In the genomic region with DNA sequence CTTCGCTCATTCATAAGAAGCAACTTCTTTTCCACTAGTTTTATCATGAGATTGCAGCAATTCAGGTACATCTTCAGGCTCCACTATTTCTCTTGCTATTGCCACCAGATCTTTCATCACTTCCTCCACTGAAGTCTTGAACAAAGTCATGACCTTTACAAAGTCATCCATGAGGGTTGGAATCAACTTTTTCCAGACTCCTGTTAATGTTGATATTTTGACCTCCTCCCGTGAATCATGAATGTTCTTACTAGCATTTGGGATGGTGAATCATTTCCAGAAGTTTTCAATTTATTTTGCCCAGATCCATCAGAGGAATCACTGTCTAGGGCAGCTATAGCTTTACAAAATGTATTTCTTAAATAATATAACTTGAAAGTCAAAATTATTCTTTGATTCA, we compare ENCODE assay signal across 14 cellular contexts. TPM values are rescaled to one million over a fixed set of nuclear protein-coding genes. Genes with fewer than 3 reads are reported as not detected.
DNase-seq lines count a peak whose midpoint lies in the region; ATAC-seq, FAIRE-seq and TF ChIP-seq lines count a peak whose summit lies in the region.
"Had no signal": no experiment of that assay in that cellular context is flagged by ENCODE, and none has a peak within 500 bp of the region (broad histone marks: within the 10 kb centered on the region; RNA-seq: fewer than 3 reads in every experiment).

No MANE protein-coding gene starts in this region.

- peaks cover 43% of the 10 kb centered on the region for H3K4me1 Mint-ChIP-seq in activated T-cell treated with anti-CD3 and anti-CD28 coated beads, Interleukin-2, amount 50 U/mL, for 24 hours (ENCODE audit: low read depth)
- peaks cover 17% of the 10 kb centered on the region for H3K4me1 Mint-ChIP-seq in progenitor cell of endocrine pancreas (ENCODE audit: low read depth)

- no peaks in the 10 kb centered on the region for H3K9me3 Mint-ChIP-seq in activated T-cell treated with anti-CD3 and anti-CD28 coated beads, Interleukin-2, amount 50 U/mL, for 24 hours
- H3K9me3 Mint-ChIP-seq in progenitor cell of endocrine pancreas (ENCODE audit: low read depth) = no peaks in the 10 kb centered on the region

- no peak for TF ChIP-seq CTCF in Loucy (conservative IDR thresholded peaks at IDR 0.05; ENCODE audit: low read length)
- no peak for TF ChIP-seq CTCF in GM12878 (IDR thresholded peaks at IDR 0.05 in 2 of 3, conservative IDR thresholded peaks at IDR 0.05 in 1 of 3; ENCODE audit: control insufficient read depth in 2 of 3, extremely low read depth in 1 of 3, insufficient read depth in 1 of 3, low read depth in 3 of 3, low read length in 3 of 3)
- TF ChIP-seq CTCF in progenitor cell of endocrine pancreas (IDR thresholded peaks at IDR 0.05; ENCODE audit: unreplicated experiment) = no peak

- in situ Hi-C loops in GM12878 (cut with MboI) = no loop called here

- POLR2A ChIA-PET in GM12878 (lab: Charles Lee) = no interaction called here

- H3K9me3 ChIP-seq in Loucy (ENCODE audit: insufficient read depth, low read depth, low read length) (no peaks in the 10 kb centered on the region), GM12878 (replicated peaks; ENCODE audit: control insufficient read depth, insufficient read depth, low read length) (no peaks in the 10 kb centered on the region)
- H3K9me3 ChIP-seq: neutrophil had no signal

- no peaks in the 10 kb centered on the region for H3K9me2 ChIP-seq in Loucy (replicated peaks; ENCODE audit: low read depth, low read length)

- peaks cover 55% of the 10 kb centered on the region for H3K4me1 ChIP-seq in Loucy (ENCODE audit: insufficient read depth, low read length, poor library complexity, severe bottlenecking)
- peaks cover 4% of the 10 kb centered on the region; the same call in 1 of the 2 replicates for H3K4me1 ChIP-seq in GM12878 (ENCODE audit: control insufficient read depth, insufficient read depth, low read length)

- H3K79me2 ChIP-seq in Loucy (ENCODE audit: insufficient read depth, low read length) = peaks cover 84% of the 10 kb centered on the region
- peaks cover 42% of the 10 kb centered on the region for H3K79me2 ChIP-seq in GM12878 (ENCODE audit: control insufficient read depth, insufficient read depth, low read length)

- no peaks in the 10 kb centered on the region for H3K27me3 Mint-ChIP-seq in activated T-cell treated with anti-CD3 and anti-CD28 coated beads, Interleukin-2, amount 50 U/mL, for 24 hours
- H3K27me3 Mint-ChIP-seq in progenitor cell of endocrine pancreas = no peaks in the 10 kb centered on the region

- H3K36me3 Mint-ChIP-seq in activated T-cell treated with anti-CD3 and anti-CD28 coated beads, Interleukin-2, amount 50 U/mL, for 24 hours (ENCODE audit: low read depth) = peaks cover 36% of the 10 kb centered on the region
- H3K36me3 Mint-ChIP-seq in progenitor cell of endocrine pancreas (ENCODE audit: insufficient read depth) = peaks cover 1% of the 10 kb centered on the region

- intact Hi-C loops in GM12878 (cut with micrococcal nuclease; ENCODE audit: unreplicated experiment) = no loop called here

- no peak for FAIRE-seq in GM12878 (lab: Jason Lieb, UNC)
- FAIRE-seq: islet of Langerhans had no signal

- no peaks in the 10 kb centered on the region for H3F3A ChIP-seq in Loucy (ENCODE audit: low read depth)

- 100% methylated on average over 2 of the region's 2 CpGs for WGBS in GM12878 (ENCODE audit: insufficient coverage, insufficient replicate concordance, low lambda C conversion rate, missing lambda C conversion rate)

- DNase-seq in activated T-cell treated with anti-CD3 and anti-CD28 coated beads, Interleukin-2, amount 50 U/mL, for 24 hours = no peak
- DNase-seq in activated T-cell treated with anti-CD3 and anti-CD28 coated beads, Interleukin-2, amount 50 U/mL, for 48 hours = no peak
- DNase-seq in GM12878 (ENCODE audit: low read depth, low spot score) (no peak), progenitor cell of endocrine pancreas (ENCODE audit: low spot score, unreplicated experiment) (no peak), D341Med (ENCODE audit: low spot score) (no peak), NCI-H446 (lab: John Stamatoyannopoulos, UW) (no peak), activated gamma-delta T cell treated with Interleukin-2 at 50 U/mL for 16 hours (no peak)
- DNase-seq: activated CD8-positive, alpha-beta memory T cell treated with anti-CD3 and anti-CD28 coated beads, Interleukin-2, amount 50 U/mL, for 48 hours; cerebellar nuclear complex; NCI-H1105 treated with DMSO at 0.1 percent for 48 hours; NCI-H774 had no signal

- TF ChIP-seq RAD21 in GM12878 (IDR thresholded peaks at IDR 0.05; ENCODE audit: insufficient read depth, low read depth, low read length) = no peak

- CTCF ChIA-PET in GM12878 (lab: Yijun Ruan, JAX) = interaction anchor here (0.6 kb wide), 1 partner anchor 12 kb away, joined by 3 read pairs; no protein-coding TSS in a partner anchor

- no peak for ATAC-seq in GM12878

- no peaks in the 10 kb centered on the region for H3K27me3 ChIP-seq in Loucy (ENCODE audit: insufficient read depth, low read length, poor library complexity, severe bottlenecking)
- no peaks in the 10 kb centered on the region for H3K27me3 ChIP-seq in GM12878 (replicated peaks in 1 of 2; ENCODE audit: control insufficient read depth in 2 of 2, insufficient read depth in 2 of 2, low read length in 1 of 2)
- H3K27me3 ChIP-seq: neutrophil had no signal

- H3K36me3 ChIP-seq in Loucy (ENCODE audit: insufficient read depth, low read length) (no peaks in the 10 kb centered on the region), GM12878 (ENCODE audit: control insufficient read depth in 2 of 2, insufficient read depth in 2 of 2, low read length in 1 of 2) (no peaks in the 10 kb centered on the region)
- H3K36me3 ChIP-seq: neutrophil had no signal

- peaks cover 19% of the 10 kb centered on the region for H4K20me1 ChIP-seq in Loucy (ENCODE audit: insufficient read depth, low read length, poor library complexity, severe bottlenecking)
- no peaks in the 10 kb centered on the region for H4K20me1 ChIP-seq in GM12878 (ENCODE audit: control insufficient read depth, insufficient read depth)

- TF ChIP-seq EP300 in GM12878 (IDR thresholded peaks at IDR 0.05; ENCODE audit: borderline replicate concordance in 1 of 2, control insufficient read depth in 1 of 2, low read depth in 2 of 2, low read length in 2 of 2) = no peak

- SMC1A ChIA-PET in GM12878 (lab: Charles Lee; ENCODE audit: uncharacterized antibody, unreplicated experiment) = interaction anchor here (1.3 kb wide), 1 partner anchor 10 kb away, joined by 4 read pairs; no protein-coding TSS in a partner anchor

- peak overlapping the region; percentile 95 for H3K4me3 Mint-ChIP-seq in activated T-cell treated with anti-CD3 and anti-CD28 coated beads, Interleukin-2, amount 50 U/mL, for 24 hours
- H3K4me3 Mint-ChIP-seq in progenitor cell of endocrine pancreas (ENCODE audit: low read depth) = peak overlapping the region; percentile 98

- H3K4me2 ChIP-seq in Loucy (ENCODE audit: low read depth, low read length, poor library complexity, severe bottlenecking) = peak overlapping the region; percentile 91
- peak overlapping the region; percentile 67 for H3K4me2 ChIP-seq in GM12878 (ENCODE audit: control insufficient read depth, insufficient read depth)

- H3K27ac Mint-ChIP-seq in activated T-cell treated with anti-CD3 and anti-CD28 coated beads, Interleukin-2, amount 50 U/mL, for 24 hours = peak overlapping the region; percentile 64
- H3K27ac Mint-ChIP-seq in progenitor cell of endocrine pancreas = no peak overlapping the region

- no TSS peak for BruUV-seq in GM12878 (replicated peaks; lab: Mats Ljungman, UMichigan)

- RAD21 ChIA-PET in GM12878 (lab: Charles Lee; ENCODE audit: unreplicated experiment) = interaction anchor here (0.8 kb wide), 1 partner anchor 55 kb away, joined by 3 read pairs; no protein-coding TSS in a partner anchor

- H2AFZ ChIP-seq in Loucy (ENCODE audit: low read length) = no peak overlapping the region
- H2AFZ ChIP-seq in GM12878 (ENCODE audit: control insufficient read depth, low read depth, low read length) = no peak overlapping the region

- H3K4me3 ChIP-seq in Loucy (ENCODE audit: low read length, poor library complexity, severe bottlenecking) (peak overlapping the region; percentile 90), GM12878 (peak overlapping the region; percentile 92; the same call in 1 of the 2 replicates)

- H3K27ac ChIP-seq in GM12878 (ENCODE audit: control insufficient read depth, insufficient read depth) = no peak overlapping the region
- H3K27ac ChIP-seq: neutrophil had no signal

- peak overlapping the region; percentile 91 for H3K9ac ChIP-seq in Loucy (ENCODE audit: low read depth, low read length, poor library complexity, severe bottlenecking)
- no peak overlapping the region for H3K9ac ChIP-seq in GM12878 (ENCODE audit: control insufficient read depth, insufficient read depth, low read length)

- no peak for TF ChIP-seq POLR2A in GM12878 (IDR thresholded peaks at IDR 0.05; ENCODE audit: low read depth, low read length)

RNA-seq across cellular contexts. Expression of gene CENPQ, which starts 1.5 kb away (rescaled TPM):
- 5.4 TPM in 2 replicates for total RNA-seq in GM12878 (2013; cell fraction: nucleolus; rRNA removed)
- total RNA-seq in GM12878 (2014; rRNA removed) (9.6 and 11.6 TPM in 2 replicates), GM12878 (2014; rRNA removed; fragmentation: Illumina TruSeq; extraction: Trizol) (15.9 and 16.8 TPM in 2 replicates), GM12878 (2021) (9.6 and 10.8 TPM in 2 replicates), progenitor cell of endocrine pancreas (7.8 and 8.0 TPM in 2 replicates)
- polyA plus RNA-seq in GM12878 (2011; ENCODE audit: low read depth) = 3.4 TPM
- polyA plus RNA-seq in GM12878 (2011; rRNA removed) (17.7 and 34.4 TPM in 2 replicates), GM12878 (2014; fragmentation: Illumina TruSeq; extraction: Trizol) (18.7 and 21.7 TPM in 2 replicates), GM12878 (2014; fragmentation: Nextera tagmentation; extraction: Ambion mirVana) (10 to 100 TPM; 23.6 to 34.2 TPM), GM12878 (2014; rRNA removed) (6.9 and 7.4 TPM in 2 replicates), GM12878 (2016; fragmentation: Nextera tagmentation; extraction: Ambion mirVana) (10 to 100 TPM; 17.8 to 19.0 TPM)
- 4.0 and 4.8 TPM in 2 replicates for polyA plus RNA-seq in GM12878 (2011; cell fraction: cytosol; rRNA removed)
- polyA plus RNA-seq in GM12878 (2011; cell fraction: nucleus; rRNA removed) = 8.3 and 9.4 TPM in 2 replicates
- 7.5 and 9.1 TPM in 2 replicates for polyA plus RNA-seq in GM12878 (2012)
- 4.3 and 5.4 TPM in 2 replicates for polyA minus RNA-seq in GM12878 (2011; rRNA and poly(A)+ RNA removed)
- polyA minus RNA-seq in GM12878 (2011; cell fraction: cytosol; rRNA and poly(A)+ RNA removed) = 1.3 and 2.6 TPM in 2 replicates
- polyA minus RNA-seq in GM12878 (2011; cell fraction: nucleus; rRNA and poly(A)+ RNA removed) = 1.6 and 2.6 TPM in 2 replicates

RNA-seq across cellular contexts. Expression of gene MMUT, which starts 1.6 kb away (rescaled TPM):
- 10.4 and 10.7 TPM in 2 replicates for total RNA-seq in GM12878 (2013; cell fraction: nucleolus; rRNA removed)
- total RNA-seq in GM12878 (2014; rRNA removed) (6.4 and 6.6 TPM in 2 replicates), GM12878 (2014; rRNA removed; fragmentation: Illumina TruSeq; extraction: Trizol) (12.2 and 12.9 TPM in 2 replicates), GM12878 (2021) (11.1 and 12.0 TPM in 2 replicates), progenitor cell of endocrine pancreas (26.4 and 26.6 TPM in 2 replicates)
- 8.2 TPM for polyA plus RNA-seq in GM12878 (2011; ENCODE audit: low read depth)
- polyA plus RNA-seq in GM12878 (2011; rRNA removed) (15.3 and 24.6 TPM in 2 replicates), GM12878 (2014; fragmentation: Illumina TruSeq; extraction: Trizol) (13.1 and 15.5 TPM in 2 replicates), GM12878 (2014; fragmentation: Nextera tagmentation; extraction: Ambion mirVana) (10 to 100 TPM; 13.8 to 14.4 TPM), GM12878 (2014; rRNA removed) (7.9 and 10.1 TPM in 2 replicates), GM12878 (2016; fragmentation: Nextera tagmentation; extraction: Ambion mirVana) (10 to 100 TPM; 20.7 to 21.5 TPM)
- polyA plus RNA-seq in GM12878 (2011; cell fraction: cytosol; rRNA removed) = 4.5 and 5.1 TPM in 2 replicates
- polyA plus RNA-seq in GM12878 (2011; cell fraction: nucleus; rRNA removed) = 25.8 and 41.6 TPM in 2 replicates
- polyA plus RNA-seq in GM12878 (2012) = 9.4 and 11.9 TPM in 2 replicates
- 10.7 and 12.1 TPM in 2 replicates for polyA minus RNA-seq in GM12878 (2011; rRNA and poly(A)+ RNA removed)
- 2.8 and 3.3 TPM in 2 replicates for polyA minus RNA-seq in GM12878 (2011; cell fraction: cytosol; rRNA and poly(A)+ RNA removed)
- 8.6 and 11.5 TPM in 2 replicates for polyA minus RNA-seq in GM12878 (2011; cell fraction: nucleus; rRNA and poly(A)+ RNA removed)

RNA-seq across cellular contexts. Expression of gene GLYATL3, which starts 35.0 kb away (rescaled TPM):
- total RNA-seq in GM12878 (2013; cell fraction: nucleolus; rRNA removed) = not detected in 2 replicates
- not detected in 2 replicates for total RNA-seq in GM12878 (2014; rRNA removed)
- not detected in 2 replicates for total RNA-seq in GM12878 (2014; rRNA removed; fragmentation: Illumina TruSeq; extraction: Trizol)
- total RNA-seq in GM12878 (2021) = not detected in 2 replicates
- not detected for polyA plus RNA-seq in GM12878 (2011; ENCODE audit: low read depth)
- not detected in 2 replicates for polyA plus RNA-seq in GM12878 (2011; rRNA removed)
- polyA plus RNA-seq in GM12878 (2011; cell fraction: cytosol; rRNA removed) = not detected in 2 replicates
- polyA plus RNA-seq in GM12878 (2011; cell fraction: nucleus; rRNA removed) = not detected in 2 replicates
- not detected in 2 replicates for polyA plus RNA-seq in GM12878 (2012)
- not detected in 2 replicates for polyA plus RNA-seq in GM12878 (2014; fragmentation: Illumina TruSeq; extraction: Trizol)
- polyA plus RNA-seq in GM12878 (2014; fragmentation: Nextera tagmentation; extraction: Ambion mirVana) = not detected
- polyA plus RNA-seq in GM12878 (2014; rRNA removed) = not detected in 2 replicates
- polyA plus RNA-seq in GM12878 (2016; fragmentation: Nextera tagmentation; extraction: Ambion mirVana) = not detected
- polyA minus RNA-seq in GM12878 (2011; rRNA and poly(A)+ RNA removed) = not detected in 2 replicates
- not detected in 2 replicates for polyA minus RNA-seq in GM12878 (2011; cell fraction: cytosol; rRNA and poly(A)+ RNA removed)
- polyA minus RNA-seq in GM12878 (2011; cell fraction: nucleus; rRNA and poly(A)+ RNA removed) = not detected in 2 replicates
- not detected in 2 replicates for total RNA-seq in progenitor cell of endocrine pancreas
